Comparison of ENCODE assay signal across 14 cellular contexts in the genomic region with DNA sequence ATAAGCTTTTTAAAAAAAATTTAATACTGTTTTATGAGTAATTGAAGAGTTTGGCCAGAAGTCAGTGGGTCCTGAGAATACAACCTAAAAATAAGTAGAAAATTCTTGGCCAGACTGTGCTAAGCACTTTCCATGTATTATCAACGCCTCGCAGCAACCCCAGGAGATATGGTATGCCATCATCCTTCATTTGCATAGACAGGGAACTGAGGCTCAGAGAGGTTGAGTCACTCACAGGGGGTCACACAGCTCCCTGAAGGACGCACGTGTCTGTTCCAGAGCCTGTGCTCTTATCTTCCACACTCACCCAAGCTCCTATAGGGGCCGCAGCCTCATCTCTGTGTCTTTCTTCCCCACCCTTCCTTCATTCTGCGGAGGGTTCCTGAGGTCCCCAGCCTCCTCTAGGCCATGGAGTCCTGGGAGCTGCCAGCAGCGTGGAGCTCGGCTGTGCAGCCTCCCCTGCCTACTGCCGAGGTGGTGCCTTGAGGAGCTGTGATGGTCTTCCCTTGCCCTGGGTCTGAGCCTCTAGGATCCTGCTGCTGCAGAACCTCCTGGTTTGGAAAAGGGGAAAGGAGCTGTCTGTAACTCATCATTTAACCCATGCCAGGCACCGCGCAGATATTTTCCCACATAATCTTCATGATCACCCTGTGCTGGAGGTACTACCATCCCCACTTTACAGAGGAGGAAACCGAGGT. TPM values are rescaled to one million over a fixed set of nuclear protein-coding genes. Genes with fewer than 3 reads are reported as not detected.
DNase-seq lines count a peak whose midpoint lies in the region; ATAC-seq, FAIRE-seq and TF ChIP-seq lines count a peak whose summit lies in the region.
"Had no signal": no experiment of that assay in that cellular context is flagged by ENCODE, and none has a peak within 500 bp of the region (broad histone marks: within the 10 kb centered on the region; RNA-seq: fewer than 3 reads in every experiment).

No MANE protein-coding gene starts in this region.

- H3K9me1 ChIP-seq in K562 (ENCODE audit: control insufficient read depth, insufficient read depth, low read length) = peaks cover 6% of the 10 kb centered on the region

- ATAC-seq in K562 (peak; percentile 71), lower lobe of right lung (no peak), GM21360 (IDR thresholded peaks at IDR 0.05; ENCODE audit: unreplicated experiment) (no peak)

- no peaks in the 10 kb centered on the region for H3K9me3 ChIP-seq in HUES6 (ENCODE audit: control insufficient read depth, insufficient read depth, low read depth, low read length)
- no peaks in the 10 kb centered on the region for H3K9me3 ChIP-seq in K562 (replicated peaks; ENCODE audit: control insufficient read depth, insufficient read depth, low read depth, low read length)
- H3K9me3 ChIP-seq in lower lobe of right lung = no peaks in the 10 kb centered on the region
- H3K9me3 ChIP-seq in stomach smooth muscle (ENCODE audit: control insufficient read depth in 2 of 2, low read length in 2 of 2) = no peaks in the 10 kb centered on the region
- no peaks in the 10 kb centered on the region for H3K9me3 ChIP-seq in CD4-positive, alpha-beta memory T cell (ENCODE audit: control insufficient read depth in 1 of 2, low read length in 2 of 2)

- H3K27me3 ChIP-seq in HUES6 (ENCODE audit: control insufficient read depth, insufficient read depth, low read length) (no peaks in the 10 kb centered on the region), K562 (ENCODE audit: control insufficient read depth in 2 of 2, insufficient read depth in 2 of 2, low read length in 2 of 2) (no peaks in the 10 kb centered on the region), lower lobe of right lung (ENCODE audit: low read depth) (no peaks in the 10 kb centered on the region), stomach smooth muscle (ENCODE audit: control insufficient read depth in 1 of 2, insufficient read depth in 2 of 2, low read length in 2 of 2) (no peaks in the 10 kb centered on the region)
- H3K27me3 ChIP-seq in CD4-positive, alpha-beta memory T cell (ENCODE audit: insufficient read depth, low read length) = no peaks in the 10 kb centered on the region

- H3K79me2 ChIP-seq in K562 (ENCODE audit: control insufficient read depth, insufficient read depth, low read length) = no peaks in the 10 kb centered on the region

- no peaks in the 10 kb centered on the region for H3K27me3 Mint-ChIP-seq in CD4-positive, alpha-beta memory T cell

- no peak overlapping the region for H2AFZ ChIP-seq in K562 (ENCODE audit: low read depth, low read length)

- H3K36me3 ChIP-seq in HUES6 (ENCODE audit: control insufficient read depth, insufficient read depth, low read length) (no peaks in the 10 kb centered on the region), K562 (ENCODE audit: control insufficient read depth, insufficient read depth, low read length) (no peaks in the 10 kb centered on the region), lower lobe of right lung (no peaks in the 10 kb centered on the region), stomach smooth muscle (ENCODE audit: control insufficient read depth in 2 of 2, insufficient read depth in 2 of 2, low read length in 2 of 2) (no peaks in the 10 kb centered on the region)
- H3K36me3 ChIP-seq in CD4-positive, alpha-beta memory T cell (ENCODE audit: insufficient read depth, low read length) = no peaks in the 10 kb centered on the region

- POLR2A ChIA-PET in K562 (lab: Yijun Ruan, JAX) = interaction anchor here (0.5 to 1.1 kb wide), 8 partner anchors 14 to 597 kb away, joined by 3 to 4 read pairs (median 3); no protein-coding TSS in a partner anchor
- POLR2A ChIA-PET in CD4-positive, alpha-beta memory T cell (lab: Charles Lee; ENCODE audit: partially characterized antibody) = interaction anchor here (0.6 to 11.3 kb wide), 7 partner anchors 9 to 25 kb away, joined by 3 to 309 read pairs (median 3); a partner anchor contains a TSS

- WGBS in K562 (ENCODE audit: insufficient coverage, low coverage, missing lambda C conversion rate) = 17% methylated on average over 12 of the region's 12 CpGs

- TF ChIP-seq RAD21 in K562 (CRISPR knock-in tag; conservative IDR thresholded peaks at IDR 0.05 in 1 of 2, IDR thresholded peaks at IDR 0.05 in 1 of 2) = no peak

- no peak overlapping the region for H3K4me3 ChIP-seq in HUES6 (ENCODE audit: low read depth, low read length)
- no peak overlapping the region for H3K4me3 ChIP-seq in K562
- no peak overlapping the region for H3K4me3 ChIP-seq in lower lobe of right lung
- H3K4me3 ChIP-seq in stomach smooth muscle (ENCODE audit: low read length in 2 of 2) = peak overlapping the region in 1 of 2 donors; percentile 15
- H3K4me3 ChIP-seq in CD4-positive, alpha-beta memory T cell (ENCODE audit: low read length in 2 of 2) = no peak overlapping the region

- TF ChIP-seq EP300 in K562 (IDR thresholded peaks at IDR 0.05; ENCODE audit: low read length) = no peak

- peak overlapping the region; percentile 50; the same call in 1 of the 2 replicates for H3K27ac ChIP-seq in HUES6 (ENCODE audit: low read depth, low read length)
- no peak overlapping the region; the same call in 2 of the 3 replicates for H3K27ac ChIP-seq in K562 (ENCODE audit: extremely low read depth, low read depth, low read length)
- H3K27ac ChIP-seq in lower lobe of right lung = peak overlapping the region; percentile 36
- H3K27ac ChIP-seq in stomach smooth muscle (ENCODE audit: low read length) = peak overlapping the region; percentile 92
- no peak overlapping the region for H3K27ac ChIP-seq in CD4-positive, alpha-beta memory T cell (ENCODE audit: low read depth, low read length)

- peak; percentile 23 for FAIRE-seq in K562 (lab: Jason Lieb, UNC)
- FAIRE-seq: frontal cortex had no signal

- CTCF ChIA-PET in K562 (lab: Yijun Ruan, JAX; ENCODE audit: low intra/inter-chr PET ratio) = no interaction called here
- CTCF ChIA-PET in CD4-positive, alpha-beta memory T cell (lab: Charles Lee; ENCODE audit: partially characterized antibody) = interaction anchor here (1.0 to 9.1 kb wide), 7 partner anchors 15 to 88 kb away, joined by 3 to 86 read pairs (median 6); no protein-coding TSS in a partner anchor

- H3K4me2 ChIP-seq in K562 (ENCODE audit: insufficient read depth, low read length) = peak overlapping the region; percentile 20; the same call in 1 of the 2 replicates

- no peak for TF ChIP-seq POLR2A in K562 (conservative IDR thresholded peaks at IDR 0.05)

- peaks cover 25 to 78% (median 51%) of the 10 kb centered on the region in 4 donors for H3K4me1 Mint-ChIP-seq in CD4-positive, alpha-beta memory T cell

- intact Hi-C loops in K562 (cut with micrococcal nuclease) (no loop called here), lower lobe of right lung (cut with DNase I) (no loop called here)
- intact Hi-C loops in CD4-positive, alpha-beta memory T cell (cut with micrococcal nuclease) = no loop called here

- DNase-seq in K562 (ENCODE audit: extremely low read depth in 1 of 4, low spot score in 3 of 4) = peak; percentile 55 to 63 (median 58)
- no peak for DNase-seq in lower lobe of right lung
- DNase-seq in NCI-H774 (lab: John Stamatoyannopoulos, UW) = no peak
- DNase-seq in NCI-H1436 (lab: John Stamatoyannopoulos, UW) = no peak
- no peak for DNase-seq in CD4-positive, alpha-beta memory T cell
- DNase-seq: activated T-cell treated with anti-CD3 and anti-CD28 coated beads for 4 hours; left cardiac atrium; NCI-H526 treated with DMSO at 0.1 percent for 48 hours; SIG-M5; stimulated activated naive CD4-positive, alpha-beta T cell treated with Interleukin-2 at 50 U/mL for 16 hours had no signal

- H3K27ac Mint-ChIP-seq in CD4-positive, alpha-beta memory T cell = peak overlapping the region in 3 of 7 donors; percentile 6 to 68 (median 67)

- H4K20me1 ChIP-seq in K562 (replicated peaks; ENCODE audit: control insufficient read depth, insufficient read depth, low read length) = peaks cover 63% of the 10 kb centered on the region

- in situ Hi-C loops in K562 (cut with MboI) = no loop called here

- peaks cover 0 to 2% (median 0%) of the 10 kb centered on the region in 8 donors for H3K9me3 Mint-ChIP-seq in CD4-positive, alpha-beta memory T cell

- TF ChIP-seq CTCF in K562 (IDR thresholded peaks at IDR 0.05 in 2 of 3, conservative IDR thresholded peaks at IDR 0.05 in 1 of 3; ENCODE audit: insufficient read depth in 2 of 3, low read depth in 1 of 3, low read length in 3 of 3) = 0 out of 6 replicates have a peak, but pooled peaks of 1 of the 3 experiments have one; percentile 7
- no peak for TF ChIP-seq CTCF in lower lobe of right lung (IDR thresholded peaks at IDR 0.05)

- BruUV-seq in K562 (replicated peaks; lab: Mats Ljungman, UMichigan) = no TSS peak

- peaks cover 8 to 10% of the 10 kb centered on the region in 2 donors for H3K36me3 Mint-ChIP-seq in CD4-positive, alpha-beta memory T cell

- peaks cover 79% of the 10 kb centered on the region for H3K4me1 ChIP-seq in HUES6 (ENCODE audit: control insufficient read depth, insufficient read depth, low read length)
- H3K4me1 ChIP-seq in K562 (replicated peaks in 1 of 2; ENCODE audit: control insufficient read depth in 2 of 2, insufficient read depth in 2 of 2, low read length in 2 of 2) = peaks cover 48% of the 10 kb centered on the region in 2 experiments
- peaks cover 86% of the 10 kb centered on the region for H3K4me1 ChIP-seq in lower lobe of right lung
- peaks cover 96% of the 10 kb centered on the region for H3K4me1 ChIP-seq in stomach smooth muscle (ENCODE audit: control insufficient read depth, insufficient read depth, low read length)
- peaks cover 44% of the 10 kb centered on the region for H3K4me1 ChIP-seq in CD4-positive, alpha-beta memory T cell (ENCODE audit: insufficient read depth, low read length)

- H3K9ac ChIP-seq in HUES6 (ENCODE audit: low read length) (peak overlapping the region; percentile 54), K562 (ENCODE audit: insufficient read depth in 1 of 2, low read depth in 2 of 2, low read length in 2 of 2) (peak overlapping the region in 1 of 2 experiments; percentile 53; a peak in 1 of 4 replicates), stomach smooth muscle (ENCODE audit: low read length in 2 of 2) (no peak overlapping the region)

- no peak overlapping the region for H3K4me3 Mint-ChIP-seq in CD4-positive, alpha-beta memory T cell

RNA-seq across cellular contexts. Expression of a gene that starts 30.3 kb away (rescaled TPM):
- 46.9 and 72.4 TPM in 2 replicates for total RNA-seq in K562 (2011; cell fraction: chromatin; rRNA removed; ENCODE audit: low replicate concordance)
- total RNA-seq in K562 (2011; cell fraction: nucleolus; rRNA removed) = 41.5 and 47.5 TPM in 2 replicates
- 38.9 and 42.0 TPM in 2 replicates for total RNA-seq in K562 (2011; cell fraction: nucleoplasm; rRNA removed)
- total RNA-seq in K562 (2014; rRNA removed) (18.8 and 21.3 TPM in 2 replicates), K562 (2014; rRNA removed; fragmentation: Illumina TruSeq; extraction: Trizol) (11.0 and 14.5 TPM in 2 replicates), K562 (2015; rRNA removed; fragmentation: Illumina TruSeq; extraction: Trizol) (5.3 and 6.9 TPM in 2 replicates), K562 (2021) (31.6 and 34.8 TPM in 2 replicates), lower lobe of right lung (90.9 TPM)
- polyA plus RNA-seq in K562 (2011; rRNA removed) (10.3 and 26.8 TPM in 2 replicates), K562 (2014; fragmentation: Illumina TruSeq; extraction: Trizol) (29.7 and 30.8 TPM in 2 replicates), K562 (2014; fragmentation: Nextera tagmentation; extraction: Ambion mirVana) (under 1 TPM; 0.56 to 0.61 TPM), K562 (2014; rRNA removed) (10.1 and 12.1 TPM in 2 replicates)
- 5.5 and 9.8 TPM in 2 replicates for polyA plus RNA-seq in K562 (2011; cell fraction: cytosol; rRNA removed)
- 12.7 and 17.7 TPM in 2 replicates for polyA plus RNA-seq in K562 (2011; cell fraction: nucleus; rRNA removed)
- 20.2 and 46.9 TPM in 2 replicates for polyA plus RNA-seq in K562 (2012)
- polyA minus RNA-seq in K562 (2011; rRNA and poly(A)+ RNA removed) = 9.1 and 14.0 TPM in 2 replicates
- polyA minus RNA-seq in K562 (2011; cell fraction: cytosol; rRNA and poly(A)+ RNA removed) = 9.9 and 13.4 TPM in 2 replicates
- polyA minus RNA-seq in K562 (2011; cell fraction: nucleus; rRNA and poly(A)+ RNA removed) = 9.1 and 11.0 TPM in 2 replicates
- 100 to 1,000 TPM in 1 of 2 experiments, 10 to 100 TPM in 1; 86.0 to 104 TPM for total RNA-seq in CD4-positive, alpha-beta memory T cell
- 10 to 100 TPM; 10.0 to 65.2 TPM for polyA plus RNA-seq in CD4-positive, alpha-beta memory T cell

Comparison
In these comparisons a context has a peak if more than half of its experiments do, and no peak if none do; other contexts are left out.
1. H3K27ac ChIP-seq: peak in HUES6 (single experiment), lower lobe of right lung (single experiment) and stomach smooth muscle (single experiment); none in K562 (single experiment) and CD4-positive, alpha-beta memory T cell (single experiment).
2. DNase-seq: peak in K562 (4 of 4); none in lower lobe of right lung (single experiment), NCI-H774 (single experiment), NCI-H1436 (single experiment) and CD4-positive, alpha-beta memory T cell (0 of 5).